Comparison of ENCODE assay signal across 11 cellular contexts in genomic region chr1:46517010-46517600, GRCh38. TPM values are rescaled to one million over a fixed set of nuclear protein-coding genes. Genes with fewer than 3 reads are reported as not detected.
DNase-seq lines count a peak whose midpoint lies in the region; ATAC-seq, FAIRE-seq and TF ChIP-seq lines count a peak whose summit lies in the region.
"Had no signal": no experiment of that assay in that cellular context is flagged by ENCODE, and none has a peak within 500 bp of the region (broad histone marks: within the 10 kb centered on the region; RNA-seq: fewer than 3 reads in every experiment).

No MANE protein-coding gene starts in this region.

- no peaks in the 10 kb centered on the region for H3K9me3 Mint-ChIP-seq in activated CD8-positive, alpha-beta T cell treated with anti-CD3 and anti-CD28 coated beads, Interleukin-2, amount 10 ng/mL, durations not matched to agents 7 days and 5 days (ENCODE audit: insufficient read depth)
- H3K9me3 Mint-ChIP-seq: activated T-cell treated with anti-CD3 and anti-CD28 coated beads, Interleukin-2, amount 50 U/mL, for 72 hours had no signal

- H3K4me2 ChIP-seq in PC-3 (ENCODE audit: low read length) (peak overlapping the region; percentile 71), keratinocyte (ENCODE audit: control insufficient read depth, extremely low read depth, insufficient read depth, low read depth, low read length) (peak overlapping the region; percentile 49), SK-N-SH (no peak overlapping the region)

- dilution Hi-C loops in keratinocyte (cut with MboI; ENCODE audit: extremely low pct_ligation_motif_present, low sequenced_read_pairs) = no loop called here

- H3K27ac Mint-ChIP-seq in activated CD8-positive, alpha-beta T cell treated with anti-CD3 and anti-CD28 coated beads, Interleukin-2, amount 10 ng/mL, durations not matched to agents 7 days and 5 days = no peak overlapping the region
- H3K27ac Mint-ChIP-seq: activated T-cell treated with anti-CD3 and anti-CD28 coated beads, Interleukin-2, amount 50 U/mL, for 72 hours had no signal

- TF ChIP-seq RAD21 in SK-N-SH (IDR thresholded peaks at IDR 0.05; ENCODE audit: low read length) = no peak

- peak; percentile 70 for ATAC-seq in PC-3
- no peak for ATAC-seq in activated CD8-positive, alpha-beta T cell treated with anti-CD3 and anti-CD28 coated beads, Interleukin-2, amount 10 ng/mL, durations not matched to agents 7 days and 5 days
- ATAC-seq: activated T-cell treated with anti-CD3 and anti-CD28 coated beads, Interleukin-2, amount 50 U/mL, for 72 hours had no signal

- H3K79me2 ChIP-seq in PC-3 (ENCODE audit: low read length) (no peaks in the 10 kb centered on the region), keratinocyte (ENCODE audit: control insufficient read depth, insufficient read depth, low read length) (no peaks in the 10 kb centered on the region), SK-N-SH (ENCODE audit: insufficient read depth) (no peaks in the 10 kb centered on the region)

- H3K27me3 ChIP-seq in A673 (replicated peaks; ENCODE audit: insufficient read depth, low read depth, low read length, poor library complexity) (no peaks in the 10 kb centered on the region), PC-3 (ENCODE audit: low read length) (no peaks in the 10 kb centered on the region), keratinocyte (ENCODE audit: control insufficient read depth, extremely low read depth, insufficient read depth, low read length) (no peaks in the 10 kb centered on the region), SK-N-SH (ENCODE audit: insufficient read depth) (no peaks in the 10 kb centered on the region)

- no peaks in the 10 kb centered on the region for H3K36me3 ChIP-seq in A673 (ENCODE audit: insufficient read depth, low read length, poor library complexity, severe bottlenecking)
- H3K36me3 ChIP-seq in PC-3 (ENCODE audit: low read depth, low read length) = no peaks in the 10 kb centered on the region
- H3K36me3 ChIP-seq in keratinocyte (ENCODE audit: control insufficient read depth in 2 of 2, extremely low read depth in 1 of 2, insufficient read depth in 2 of 2, low read length in 2 of 2) = no peaks in the 10 kb centered on the region
- no peaks in the 10 kb centered on the region for H3K36me3 ChIP-seq in SK-N-SH (replicated peaks in 1 of 2; ENCODE audit: control insufficient read depth in 1 of 2, insufficient read depth in 2 of 2, low read length in 1 of 2)

- BruUV-seq in A673 (replicated peaks; lab: Mats Ljungman, UMichigan) = no TSS peak
- BruUV-seq in PC-3 (replicated peaks; lab: Mats Ljungman, UMichigan) = no TSS peak

- H3K9me2 ChIP-seq in PC-3 (replicated peaks; ENCODE audit: low read length) (no peaks in the 10 kb centered on the region), SK-N-SH (no peaks in the 10 kb centered on the region)

- H2AFZ ChIP-seq in PC-3 (ENCODE audit: low read length) (peak overlapping the region; percentile 22), keratinocyte (ENCODE audit: control insufficient read depth, low read length) (peak overlapping the region; percentile 53), SK-N-SH (ENCODE audit: low read depth) (no peak overlapping the region)

- peaks cover 31% of the 10 kb centered on the region for H3K27me3 Mint-ChIP-seq in activated CD8-positive, alpha-beta T cell treated with anti-CD3 and anti-CD28 coated beads, Interleukin-2, amount 10 ng/mL, durations not matched to agents 7 days and 5 days (ENCODE audit: low read depth)

- H4K20me1 ChIP-seq in PC-3 (ENCODE audit: low read length) (no peaks in the 10 kb centered on the region), keratinocyte (ENCODE audit: control insufficient read depth, extremely low read depth, insufficient read depth, low read length) (no peaks in the 10 kb centered on the region), SK-N-SH (ENCODE audit: insufficient read depth) (no peaks in the 10 kb centered on the region)

- DNase-seq in A673 (ENCODE audit: low spot score) (peak; percentile 27), NCI-H1092 (lab: John Stamatoyannopoulos, UW) (peak; percentile 35), PC-3 (peak; percentile 91), keratinocyte (ENCODE audit: low read depth, low spot score) (no peak), activated gamma-delta T cell (lab: John Stamatoyannopoulos, UW) (no peak), SK-N-SH (no peak), 8988T (no peak)
- DNase-seq in activated CD8-positive, alpha-beta T cell treated with anti-CD3 and anti-CD28 coated beads, Interleukin-2, amount 10 ng/mL, durations not matched to agents 7 days and 5 days = no peak
- DNase-seq: activated T-cell treated with anti-CD3 and anti-CD28 coated beads, Interleukin-2, amount 50 U/mL, for 72 hours; KG1; retina had no signal

- TF ChIP-seq EP300 in SK-N-SH (IDR thresholded peaks at IDR 0.05; ENCODE audit: borderline replicate concordance in 1 of 2, low read depth in 1 of 2, low read length in 1 of 2) = no peak

- H3K4me1 ChIP-seq in A673 (ENCODE audit: insufficient read depth, low read length, poor library complexity, severe bottlenecking) (peaks cover 33% of the 10 kb centered on the region), PC-3 (ENCODE audit: insufficient read depth, low read length) (peaks cover 51% of the 10 kb centered on the region), keratinocyte (ENCODE audit: control insufficient read depth, extremely low read depth, insufficient read depth, low read length) (peaks cover 28% of the 10 kb centered on the region), SK-N-SH (ENCODE audit: control insufficient read depth in 1 of 2, insufficient read depth in 2 of 2, low read depth in 1 of 2, low read length in 1 of 2) (peaks cover 12 to 29% of the 10 kb centered on the region in 2 experiments; a peak in 3 of 4 replicates)

- H3K27ac ChIP-seq in A673 (ENCODE audit: low read depth, low read length, poor library complexity, severe bottlenecking) (no peak overlapping the region), PC-3 (ENCODE audit: low read length) (peak overlapping the region; percentile 1; the same call in 1 of the 2 replicates), keratinocyte (ENCODE audit: control insufficient read depth, insufficient read depth, low read length) (no peak overlapping the region), SK-N-SH (ENCODE audit: low read depth in 2 of 2, low read length in 1 of 2) (no peak overlapping the region)

- no peaks in the 10 kb centered on the region for H3K9me3 ChIP-seq in A673 (ENCODE audit: low read depth, low read length, poor library complexity, severe bottlenecking)
- no peaks in the 10 kb centered on the region for H3K9me3 ChIP-seq in PC-3 (ENCODE audit: low read length)
- no peaks in the 10 kb centered on the region for H3K9me3 ChIP-seq in keratinocyte (ENCODE audit: control insufficient read depth, low read depth, low read length)
- no peaks in the 10 kb centered on the region for H3K9me3 ChIP-seq in SK-N-SH

- POLR2A ChIA-PET in A673 (lab: Charles Lee; ENCODE audit: low non-redundant PET) (no interaction called here), PC-3 (lab: Charles Lee; ENCODE audit: unreplicated experiment) (interaction anchor here (0.6 kb wide), 1 partner anchor 1653 kb away, joined by 3 read pairs; no protein-coding TSS in a partner anchor), SK-N-SH (lab: Yijun Ruan, JAX) (interaction anchor here (0.9 kb wide), 1 partner anchor 10 kb away, joined by 4 read pairs; no protein-coding TSS in a partner anchor)
- POLR2A ChIA-PET in activated CD8-positive, alpha-beta T cell treated with anti-CD3 and anti-CD28 coated beads, Interleukin-2, amount 10 ng/mL, durations not matched to agents 7 days and 5 days (lab: Charles Lee) = interaction anchor here (0.6 kb wide), 1 partner anchor 17 kb away, joined by 4 read pairs; no protein-coding TSS in a partner anchor

- intact Hi-C loops in A673 (cut with micrococcal nuclease; ENCODE audit: unreplicated experiment) (no loop called here), PC-3 (cut with micrococcal nuclease) (no loop called here)

- no peaks in the 10 kb centered on the region for H3K36me3 Mint-ChIP-seq in activated CD8-positive, alpha-beta T cell treated with anti-CD3 and anti-CD28 coated beads, Interleukin-2, amount 10 ng/mL, durations not matched to agents 7 days and 5 days (ENCODE audit: low read depth)

- no peak overlapping the region for H3K4me3 ChIP-seq in A673 (ENCODE audit: low read depth, low read length, poor library complexity, severe bottlenecking)
- peak overlapping the region; percentile 41 for H3K4me3 ChIP-seq in PC-3 (ENCODE audit: low read length)
- H3K4me3 ChIP-seq in keratinocyte (ENCODE audit: control insufficient read depth in 2 of 3, extremely low read depth in 1 of 3, insufficient read depth in 2 of 3, low read depth in 1 of 3, low read length in 3 of 3) = no peak overlapping the region
- H3K4me3 ChIP-seq in SK-N-SH (ENCODE audit: low read depth in 2 of 2, low read length in 1 of 2) = no peak overlapping the region

- CTCF ChIA-PET in A673 (lab: Charles Lee) = no interaction called here
- CTCF ChIA-PET in PC-3 (lab: Charles Lee) = interaction anchor here (0.6 kb wide), 1 partner anchor 29 kb away, joined by 10 read pairs; no protein-coding TSS in a partner anchor
- CTCF ChIA-PET in activated CD8-positive, alpha-beta T cell treated with anti-CD3 and anti-CD28 coated beads, Interleukin-2, amount 10 ng/mL, durations not matched to agents 7 days and 5 days (lab: Charles Lee) = interaction anchor here (5.5 kb wide), 1 partner anchor 13 kb away, joined by 22 read pairs; no protein-coding TSS in a partner anchor
- CTCF ChIA-PET in SK-N-SH (lab: Yijun Ruan, JAX) = interaction anchor here (1.0 to 5.9 kb wide), 7 partner anchors 10 to 75 kb away, joined by 3 to 38 read pairs (median 6); no protein-coding TSS in a partner anchor

- peak; percentile 93 for FAIRE-seq in keratinocyte (lab: Jason Lieb, UNC)

- TF ChIP-seq CTCF in A673 (conservative IDR thresholded peaks at IDR 0.05; ENCODE audit: low read depth, low read length) = no peak
- TF ChIP-seq CTCF in PC-3 (conservative IDR thresholded peaks at IDR 0.05; ENCODE audit: low read depth, low read length) = no peak
- no peak for TF ChIP-seq CTCF in keratinocyte (optimal IDR thresholded peaks at IDR 0.05 in 1 of 3, IDR thresholded peaks at IDR 0.05 in 1 of 3, conservative IDR thresholded peaks at IDR 0.05 in 1 of 3; ENCODE audit: extremely low read depth in 1 of 3, insufficient read depth in 2 of 3, low read length in 3 of 3)
- no peak for TF ChIP-seq CTCF in SK-N-SH (IDR thresholded peaks at IDR 0.05)

- H3K9me1 ChIP-seq in keratinocyte (ENCODE audit: control insufficient read depth, extremely low read depth, insufficient read depth, low read length) = no peaks in the 10 kb centered on the region

- WGBS in SK-N-SH (ENCODE audit: low lambda C conversion rate) = 70% methylated on average over 8 of the region's 10 CpGs

- no peak overlapping the region for H3K4me3 Mint-ChIP-seq in activated CD8-positive, alpha-beta T cell treated with anti-CD3 and anti-CD28 coated beads, Interleukin-2, amount 10 ng/mL, durations not matched to agents 7 days and 5 days
- H3K4me3 Mint-ChIP-seq: activated T-cell treated with anti-CD3 and anti-CD28 coated beads, Interleukin-2, amount 50 U/mL, for 72 hours had no signal

- H3K9ac ChIP-seq in PC-3 (ENCODE audit: low read length) (no peak overlapping the region), keratinocyte (ENCODE audit: control insufficient read depth, extremely low read depth, insufficient read depth, low read length) (no peak overlapping the region), SK-N-SH (no peak overlapping the region)

- no peaks in the 10 kb centered on the region for H3F3A ChIP-seq in PC-3 (ENCODE audit: low read length, unreplicated experiment)
- peaks cover 19% of the 10 kb centered on the region for H3F3A ChIP-seq in SK-N-SH (replicated peaks; ENCODE audit: insufficient read depth)

- peaks cover 10% of the 10 kb centered on the region for H3K4me1 Mint-ChIP-seq in activated CD8-positive, alpha-beta T cell treated with anti-CD3 and anti-CD28 coated beads, Interleukin-2, amount 10 ng/mL, durations not matched to agents 7 days and 5 days (ENCODE audit: low read depth)

RNA-seq across cellular contexts. Expression of gene DMBX1, which starts 27.5 kb away (rescaled TPM):
- total RNA-seq in A673 (2021) = 0.69 and 1.4 TPM in 2 replicates
- 1.7 and 2.4 TPM in 2 replicates for total RNA-seq in PC-3 (2014; rRNA removed)
- polyA plus RNA-seq in keratinocyte = not detected in 3 replicates
- not detected for polyA plus RNA-seq in keratinocyte (2011; ENCODE audit: low read depth)
- not detected in 2 replicates for polyA plus RNA-seq in keratinocyte (2011; cell fraction: cytosol; rRNA removed)
- not detected in 2 replicates for polyA plus RNA-seq in keratinocyte (2011; cell fraction: nucleus; rRNA removed)
- polyA plus RNA-seq in keratinocyte (2012; ENCODE audit: low replicate concordance) = 0.06 TPM in 1 of 2 replicates, not detected in the other
- polyA minus RNA-seq in keratinocyte = not detected in 3 replicates
- polyA minus RNA-seq in keratinocyte (2011; cell fraction: cytosol; rRNA and poly(A)+ RNA removed) = not detected
- polyA minus RNA-seq in keratinocyte (2011; cell fraction: nucleus; rRNA and poly(A)+ RNA removed) = not detected in 2 replicates
- total RNA-seq in activated CD8-positive, alpha-beta T cell treated with anti-CD3 and anti-CD28 coated beads, Interleukin-2, amount 10 ng/mL, durations not matched to agents 7 days and 5 days = under 1 TPM in 1 of 2 experiments, not detected in 1; 0.08 TPM
- not detected in 2 replicates for polyA plus RNA-seq in SK-N-SH (2012; rRNA removed)
- 0.01 TPM in 1 of 2 replicates, not detected in the other for polyA plus RNA-seq in SK-N-SH (2012; cell fraction: cytosol; rRNA removed)
- not detected in 2 replicates for polyA plus RNA-seq in SK-N-SH (2012; cell fraction: nucleus; rRNA removed)

RNA-seq across cellular contexts. Expression of gene KNCN, which starts 34.3 kb away (rescaled TPM):
- total RNA-seq in A673 (2021) (not detected in 2 replicates), PC-3 (2014; rRNA removed) (not detected in 2 replicates)
- polyA plus RNA-seq in keratinocyte (not detected in 3 replicates), SK-N-SH (2012; rRNA removed) (not detected in 2 replicates)
- polyA plus RNA-seq in keratinocyte (2011; ENCODE audit: low read depth) = not detected
- not detected in 2 replicates for polyA plus RNA-seq in keratinocyte (2011; cell fraction: cytosol; rRNA removed)
- polyA plus RNA-seq in keratinocyte (2011; cell fraction: nucleus; rRNA removed) = not detected in 2 replicates
- not detected in 2 replicates for polyA plus RNA-seq in keratinocyte (2012; ENCODE audit: low replicate concordance)
- polyA minus RNA-seq in keratinocyte = not detected in 3 replicates
- not detected for polyA minus RNA-seq in keratinocyte (2011; cell fraction: cytosol; rRNA and poly(A)+ RNA removed)
- polyA minus RNA-seq in keratinocyte (2011; cell fraction: nucleus; rRNA and poly(A)+ RNA removed) = not detected in 2 replicates
- total RNA-seq in activated CD8-positive, alpha-beta T cell treated with anti-CD3 and anti-CD28 coated beads, Interleukin-2, amount 10 ng/mL, durations not matched to agents 7 days and 5 days = not detected
- not detected in 2 replicates for polyA plus RNA-seq in SK-N-SH (2012; cell fraction: cytosol; rRNA removed)
- polyA plus RNA-seq in SK-N-SH (2012; cell fraction: nucleus; rRNA removed) = not detected in 2 replicates
- total RNA-seq: activated T-cell treated with anti-CD3 and anti-CD28 coated beads, Interleukin-2, amount 50 U/mL, for 72 hours had no signal

Comparison
In these comparisons a context has a peak if more than half of its experiments do, and no peak if none do; other contexts are left out.
1. DNase-seq: peak in A673 (single experiment), NCI-H1092 (single experiment) and PC-3 (single experiment); none in keratinocyte (single experiment), activated CD8-positive, alpha-beta T cell treated with anti-CD3 and anti-CD28 coated beads, Interleukin-2, amount 10 ng/mL, durations not matched to agents 7 days and 5 days (single experiment), activated gamma-delta T cell (single experiment), SK-N-SH (single experiment) and 8988T (single experiment).